13 cellular contexts compared by ENCODE assay signal in genomic region chr10:83545901-83546391, GRCh38.
DNase-seq lines count a peak whose midpoint lies in the region; ATAC-seq and TF ChIP-seq lines count a peak whose summit lies in the region.
"Had no signal": no experiment of that assay in that cellular context is flagged by ENCODE, and none has a peak within 500 bp of the region (broad histone marks: within the 10 kb centered on the region; RNA-seq: fewer than 3 reads in every experiment).

No MANE protein-coding gene starts in this region.

- DNase-seq in DMS 273 (lab: John Stamatoyannopoulos, UW; ENCODE audit: unreplicated experiment): peak; percentile 51
- peak; percentile 90 for DNase-seq in amniotic epithelial cell (ENCODE audit: low read depth)
- peak; percentile 34 for DNase-seq in kidney glomerular epithelial cell (lab: John Stamatoyannopoulos, UW)
- DNase-seq in SKM-1 treated with dmso at 0.1 percent for 144 hours (lab: John Stamatoyannopoulos, UW; ENCODE audit: unreplicated experiment): no peak
- no peak for DNase-seq in lower leg skin (ENCODE audit: low spot score in 2 of 2)
- DNase-seq in activated effector memory CD4-positive, alpha-beta T cell treated with Interleukin-2 at 50 U/mL for 16 hours: no peak
- DNase-seq: MM.1S, NCI-H774, nephron progenitor cell had no signal

- ATAC-seq in GM21529 (IDR thresholded peaks at IDR 0.05; ENCODE audit: unreplicated experiment) (peak; percentile 55), GM21360 (IDR thresholded peaks at IDR 0.05; ENCODE audit: unreplicated experiment) (no peak)
- ATAC-seq: activated CD4-positive, CD25-positive, alpha-beta regulatory T cell treated with anti-CD3 and anti-CD28 coated beads, Interleukin-2, amount 50 U/mL, for 24 hours had no signal

- TF ChIP-seq CTCF in lower leg skin (IDR thresholded peaks at IDR 0.05): no peak

- H3K4me3 ChIP-seq in lower leg skin (ENCODE audit: low read depth, poor library complexity, severe bottlenecking): no peak overlapping the region
- H3K4me3 ChIP-seq: SK-N-MC had no signal

- no peak for TF ChIP-seq POLR2A in lower leg skin (IDR thresholded peaks at IDR 0.05)

- 12 to 25% methylated on average over 4 of the region's 4 CpGs for WGBS in lower leg skin, 2 donors

- intact Hi-C loops in lower leg skin (cut with DNase I; ENCODE audit: low total_unique reads): no loop called here

Comparison
In these comparisons a context has a peak if more than half of its experiments do, and no peak if none do; other contexts are left out.
1. DNase-seq: peak in DMS 273 (single experiment), amniotic epithelial cell (single experiment) and kidney glomerular epithelial cell (single experiment); none in SKM-1 treated with dmso at 0.1 percent for 144 hours (single experiment), lower leg skin (0 of 2) and activated effector memory CD4-positive, alpha-beta T cell treated with Interleukin-2 at 50 U/mL for 16 hours (single experiment).